ENCODE assay signal across 1 cellular context in genomic region chr13:20721058-20721453, GRCh38.
TF ChIP-seq lines count a peak whose summit lies in the region.

No MANE protein-coding gene starts in this region.

TF ChIP-seq in H1, 55 proteins besides CTCF, POLR2A, EP300 and RAD21:
- no peak for TF ChIP-seq E2F6 (IDR thresholded peaks at IDR 0.05)
- no peak for TF ChIP-seq SAP30 (IDR thresholded peaks at IDR 0.05; ENCODE audit: insufficient read depth, insufficient replicate concordance, low read length)
- TF ChIP-seq ATF3 (IDR thresholded peaks at IDR 0.05; ENCODE audit: insufficient read depth, low read depth, low read length): no peak
- TF ChIP-seq EGR1 (IDR thresholded peaks at IDR 0.05; ENCODE audit: borderline replicate concordance, low read depth, low read length): no peak
